ENCODE assay signal across 8 cellular contexts in the genomic region with DNA sequence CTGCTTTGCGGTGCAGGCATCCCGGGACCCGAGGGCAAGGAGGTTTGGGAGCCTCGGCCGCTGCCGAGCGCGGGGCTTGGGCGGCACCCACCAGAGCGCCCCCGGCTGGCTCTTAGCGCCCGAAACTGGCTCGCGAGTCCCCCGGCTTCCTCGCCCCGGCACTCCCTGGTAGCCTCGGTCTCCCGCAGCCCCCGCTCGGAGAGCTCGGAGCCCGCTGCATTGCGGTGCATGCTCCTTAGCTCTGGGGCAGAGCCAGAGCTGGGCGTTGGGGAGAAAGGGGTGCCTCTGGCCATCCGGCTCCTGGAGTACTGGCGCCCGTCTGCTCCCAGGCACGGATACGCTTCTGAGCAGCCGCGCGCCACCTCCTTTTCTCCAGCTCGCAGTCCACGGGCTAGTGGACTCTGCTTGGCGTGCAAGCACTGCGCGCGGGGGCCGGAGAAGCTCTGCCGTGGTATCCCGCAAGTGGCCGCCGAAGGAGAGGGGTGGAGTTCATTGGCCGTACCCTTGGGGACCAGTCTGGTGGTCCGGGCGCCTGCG. TPM values are rescaled to one million over a fixed set of nuclear protein-coding genes. Genes with fewer than 3 reads are reported as not detected.
DNase-seq lines count a peak whose midpoint lies in the region; ATAC-seq and TF ChIP-seq lines count a peak whose summit lies in the region.

No MANE protein-coding gene starts in this region.

- no peak overlapping the region for H3K9ac ChIP-seq in mammary epithelial cell (ENCODE audit: insufficient read depth, low read length)

- H3K4me1 Mint-ChIP-seq in activated T-cell treated with anti-CD3 and anti-CD28 coated beads, Interleukin-2, amount 50 U/mL, for 72 hours (ENCODE audit: low read depth), result peaks cover 16% of the 10 kb centered on the region

- CTCF ChIA-PET in mammary epithelial cell (lab: Charles Lee; ENCODE audit: low non-redundant PET), result no interaction called here

- peak overlapping the region; percentile 83 to 95 for H3K4me3 Mint-ChIP-seq in activated T-cell treated with anti-CD3 and anti-CD28 coated beads, Interleukin-2, amount 50 U/mL, for 72 hours

- intact Hi-C loops in mammary epithelial cell (cut with micrococcal nuclease), result loop anchor here (1.0 to 2.0 kb wide), 4 partner anchors 195 to 1246 kb away; no protein-coding TSS in a partner anchor
- intact Hi-C loops in upper lobe of right lung (cut with DNase I), result no loop called here

- H3K36me3 ChIP-seq in mammary epithelial cell (ENCODE audit: insufficient read depth, low read length) (no peaks in the 10 kb centered on the region), upper lobe of right lung (no peaks in the 10 kb centered on the region)

- H3K9me3 Mint-ChIP-seq in activated T-cell treated with anti-CD3 and anti-CD28 coated beads, Interleukin-2, amount 50 U/mL, for 72 hours, result no peaks in the 10 kb centered on the region

- H3K4me1 ChIP-seq in mammary epithelial cell (ENCODE audit: insufficient read depth, low read length), result peaks cover 12% of the 10 kb centered on the region
- peaks cover 19% of the 10 kb centered on the region for H3K4me1 ChIP-seq in upper lobe of right lung

- H3K79me2 ChIP-seq in mammary epithelial cell (ENCODE audit: insufficient read depth, low read length), result no peaks in the 10 kb centered on the region

- TF ChIP-seq CTCF in mammary epithelial cell (conservative IDR thresholded peaks at IDR 0.05 in 1 of 2, IDR thresholded peaks at IDR 0.05 in 1 of 2; ENCODE audit: extremely low read depth in 1 of 2, insufficient read depth in 1 of 2, low read depth in 1 of 2, low read length in 2 of 2), result no peak
- no peak for TF ChIP-seq CTCF in upper lobe of right lung (IDR thresholded peaks at IDR 0.05)

- in situ Hi-C loops in mammary epithelial cell (cut with MboI; ENCODE audit: low sequenced_read_pairs in 2 of 2), result loop anchor here in 1 of 2 donors (25.0 kb wide), 1 partner anchor 1091 kb away; no protein-coding TSS in a partner anchor

- H3K27ac ChIP-seq in mammary epithelial cell (ENCODE audit: insufficient read depth, low read depth, low read length) (no peak overlapping the region), upper lobe of right lung (no peak overlapping the region)

- peaks cover 72% of the 10 kb centered on the region for H3K27me3 Mint-ChIP-seq in activated T-cell treated with anti-CD3 and anti-CD28 coated beads, Interleukin-2, amount 50 U/mL, for 72 hours (ENCODE audit: low read depth)

- H3K27me3 ChIP-seq in mammary epithelial cell (ENCODE audit: insufficient read depth, low read length) (peaks cover 25% of the 10 kb centered on the region), upper lobe of right lung (peaks cover 35% of the 10 kb centered on the region)

- 0% methylated on average over 1 of the region's 49 CpGs for WGBS in mammary epithelial cell (ENCODE audit: low coverage, missing lambda C conversion rate)

- peak overlapping the region; percentile 42 to 55 (median 44) for H3K4me3 ChIP-seq in mammary epithelial cell (replicated peaks in 1 of 3; ENCODE audit: insufficient read depth in 1 of 3, low read depth in 2 of 3, low read length in 3 of 3)
- peak overlapping the region; percentile 46 for H3K4me3 ChIP-seq in upper lobe of right lung

- BruUV-seq in mammary epithelial cell (replicated peaks; lab: Mats Ljungman, UMichigan), result no TSS peak

- no peak overlapping the region for H3K27ac Mint-ChIP-seq in activated T-cell treated with anti-CD3 and anti-CD28 coated beads, Interleukin-2, amount 50 U/mL, for 72 hours

- ATAC-seq in activated T-cell treated with anti-CD3 and anti-CD28 coated beads, Interleukin-2, amount 50 U/mL, for 72 hours (replicated peaks in 1 of 2), result peak; percentile 8 to 9
- ATAC-seq in upper lobe of right lung (no peak), GM18520 (IDR thresholded peaks at IDR 0.05; ENCODE audit: unreplicated experiment) (no peak)

- no peaks in the 10 kb centered on the region for H3K36me3 Mint-ChIP-seq in activated T-cell treated with anti-CD3 and anti-CD28 coated beads, Interleukin-2, amount 50 U/mL, for 72 hours (ENCODE audit: insufficient read depth in 2 of 2)

- H2AFZ ChIP-seq in mammary epithelial cell (ENCODE audit: low read depth, low read length), result peak overlapping the region; percentile 92

- peak overlapping the region; percentile 100 for H3K4me2 ChIP-seq in mammary epithelial cell (ENCODE audit: insufficient read depth, low read depth, low read length)

- H4K20me1 ChIP-seq in mammary epithelial cell (ENCODE audit: insufficient read depth, low read length), result peaks cover 3% of the 10 kb centered on the region

- no peaks in the 10 kb centered on the region for H3K9me3 ChIP-seq in mammary epithelial cell (replicated peaks; ENCODE audit: insufficient read depth, low read length)
- H3K9me3 ChIP-seq in upper lobe of right lung, result no peaks in the 10 kb centered on the region

- DNase-seq in activated T-cell treated with anti-CD3 and anti-CD28 coated beads, Interleukin-2, amount 50 U/mL, for 72 hours, result peak in 1 of 2 donors; percentile 15
- DNase-seq in activated T-cell treated with anti-CD3 and anti-CD28 coated beads for 4 hours (no peak), HK-2 (ENCODE audit: unreplicated experiment) (peak; percentile 65), mammary epithelial cell (peak; percentile 26), left kidney (ENCODE audit: low read depth, low spot score) (peak; percentile 63), upper lobe of right lung (no peak), DMS 273 treated with DMSO at 0.1 percent for 48 hours (lab: John Stamatoyannopoulos, UW) (no peak)

- dilution Hi-C loops in mammary epithelial cell (cut with HindIII; ENCODE audit: low sequenced_read_pairs), result no loop called here

RNA-seq across cellular contexts. Expression of a gene that starts 0.8 kb away (rescaled TPM):
- total RNA-seq in activated T-cell treated with anti-CD3 and anti-CD28 coated beads, Interleukin-2, amount 50 U/mL, for 72 hours, result 1 to 10 TPM in 1 of 2 donors, under 1 TPM in 1; 0.43 to 1.3 TPM
- under 1 TPM in 1 of 2 donors, not detected in 1; 0.24 TPM for total RNA-seq in mammary epithelial cell
- polyA plus RNA-seq in mammary epithelial cell, result 0.03 TPM
- polyA minus RNA-seq in mammary epithelial cell, result not detected
- 1.6 TPM for total RNA-seq in upper lobe of right lung

Comparison
In these comparisons a context has a peak if more than half of its experiments do, and no peak if none do; other contexts are left out.
1. ATAC-seq: peak in activated T-cell treated with anti-CD3 and anti-CD28 coated beads, Interleukin-2, amount 50 U/mL, for 72 hours (2 of 2); none in upper lobe of right lung (single experiment) and GM18520 (single experiment).
2. DNase-seq: peak in HK-2 (single experiment), mammary epithelial cell (single experiment) and left kidney (single experiment); none in activated T-cell treated with anti-CD3 and anti-CD28 coated beads for 4 hours (single experiment), upper lobe of right lung (single experiment) and DMS 273 treated with DMSO at 0.1 percent for 48 hours (single experiment).